Comparison of ENCODE assay signal across 24 cellular contexts in genomic region chr4:88860594-88860993, GRCh38.
"Had no signal": no experiment of that assay in that cellular context is flagged by ENCODE, and none has a peak within 500 bp of the region (broad histone marks: within the 10 kb centered on the region; RNA-seq: fewer than 3 reads in every experiment).

No MANE protein-coding gene starts in this region.

- H3K36me3 ChIP-seq: adrenal gland, pancreas, prostate gland, spleen, tibial nerve had no signal

- H3K4me3 Mint-ChIP-seq: activated CD4-positive, alpha-beta T cell treated with anti-CD3 and anti-CD28 coated beads for 36 hours; activated naive CD4-positive, alpha-beta T cell treated with anti-CD3 and anti-CD28 coated beads for 36 hours; activated naive CD8-positive, alpha-beta T cell treated with anti-CD3 and anti-CD28 coated beads for 36 hours; effector memory CD8-positive, alpha-beta T cell; naive B cell; T-helper 2 cell treated with Interferon-gamma antibody and Interleukin-4, amounts not matched to agents 5 μg/mL and 100 μg/mL, for 36 hours had no signal

- H3K27ac Mint-ChIP-seq: activated CD4-positive, alpha-beta T cell treated with anti-CD3 and anti-CD28 coated beads for 36 hours; activated naive CD4-positive, alpha-beta T cell treated with anti-CD3 and anti-CD28 coated beads for 36 hours; activated naive CD8-positive, alpha-beta T cell treated with anti-CD3 and anti-CD28 coated beads for 36 hours; effector memory CD8-positive, alpha-beta T cell; naive B cell; T-helper 2 cell treated with Interferon-gamma antibody and Interleukin-4, amounts not matched to agents 5 μg/mL and 100 μg/mL, for 36 hours had no signal

- H3K27me3 Mint-ChIP-seq: activated CD4-positive, alpha-beta T cell treated with anti-CD3 and anti-CD28 coated beads for 36 hours had no signal

- H3K4me3 ChIP-seq: adrenal gland, pancreas, prostate gland, spleen, tibial nerve had no signal

- ATAC-seq: activated CD4-positive, alpha-beta T cell treated with anti-CD3 and anti-CD28 coated beads for 36 hours; effector memory CD8-positive, alpha-beta T cell; pancreas had no signal

- H3K36me3 Mint-ChIP-seq: activated naive CD8-positive, alpha-beta T cell treated with anti-CD3 and anti-CD28 coated beads for 36 hours; naive B cell had no signal

- H3K27ac ChIP-seq: adrenal gland, pancreas, prostate gland, tibial nerve had no signal

- FAIRE-seq: frontal cortex, keratinocyte had no signal

- DNase-seq: activated CD4-positive, alpha-beta T cell treated with anti-CD3 and anti-CD28 coated beads for 36 hours; activated CD4-positive, CD25-positive, alpha-beta regulatory T cell; activated effector memory CD4-positive, alpha-beta T cell treated with anti-CD3 and anti-CD28 coated beads, Interleukin-2, amount 50 U/mL, for 16 hours; activated naive CD4-positive, alpha-beta T cell treated with anti-CD3 and anti-CD28 coated beads for 36 hours; activated naive CD8-positive, alpha-beta T cell treated with anti-CD3 and anti-CD28 coated beads for 36 hours; adrenal gland; aorta; caudate nucleus; cortex of kidney; effector memory CD8-positive, alpha-beta T cell; erythroblast; glutamatergic neuron; left cardiac atrium; mammary epithelial cell; naive B cell; pancreas; spleen; stimulated activated naive CD4-positive, alpha-beta T cell; T-helper 1 cell had no signal

- H3K9me3 ChIP-seq: adrenal gland, pancreas, prostate gland, spleen, tibial nerve had no signal

- H3K4me1 Mint-ChIP-seq: activated CD4-positive, alpha-beta T cell treated with anti-CD3 and anti-CD28 coated beads for 36 hours; activated naive CD8-positive, alpha-beta T cell treated with anti-CD3 and anti-CD28 coated beads for 36 hours had no signal

- H3K9me3 Mint-ChIP-seq: activated naive CD4-positive, alpha-beta T cell treated with anti-CD3 and anti-CD28 coated beads for 36 hours; activated naive CD8-positive, alpha-beta T cell treated with anti-CD3 and anti-CD28 coated beads for 36 hours; effector memory CD8-positive, alpha-beta T cell; naive B cell; T-helper 2 cell treated with Interferon-gamma antibody and Interleukin-4, amounts not matched to agents 5 μg/mL and 100 μg/mL, for 36 hours had no signal

- H3K4me1 ChIP-seq: pancreas, prostate gland had no signal

- H3K27me3 ChIP-seq: adrenal gland, pancreas, spleen, tibial nerve had no signal
